ENCODE assay signal across 25 cellular contexts in the genomic region with DNA sequence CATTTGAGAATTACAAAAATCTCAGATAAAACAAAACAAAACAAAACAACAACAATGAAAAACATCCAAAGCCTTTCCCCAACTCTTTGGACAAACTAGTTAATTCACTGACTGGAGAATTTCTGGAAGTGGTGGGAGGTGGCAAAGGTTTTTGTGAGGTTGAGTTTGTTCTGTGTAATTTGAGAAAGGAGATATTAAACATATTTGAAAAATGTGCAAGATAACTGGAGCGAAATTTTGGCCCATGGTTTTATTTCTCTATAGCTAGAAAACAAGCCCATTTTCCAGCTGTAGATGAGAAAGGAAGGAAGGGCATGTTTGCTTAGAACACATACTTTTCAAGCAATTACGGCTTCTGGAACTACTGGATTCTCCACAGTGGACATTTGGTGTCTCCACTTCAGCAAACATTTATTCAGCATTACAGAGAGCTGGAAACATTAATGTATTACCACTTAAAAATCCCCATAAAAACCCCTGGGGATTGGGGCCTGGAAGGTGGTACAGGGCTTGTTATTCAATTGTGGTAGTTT.
DNase-seq lines count a peak whose midpoint lies in the region; ATAC-seq, FAIRE-seq and TF ChIP-seq lines count a peak whose summit lies in the region.
"Had no signal": no experiment of that assay in that cellular context is flagged by ENCODE, and none has a peak within 500 bp of the region (broad histone marks: within the 10 kb centered on the region; RNA-seq: fewer than 3 reads in every experiment).

No MANE protein-coding gene starts in this region.

- BruUV-seq in HCT116 (replicated peaks; lab: Mats Ljungman, UMichigan) = no TSS peak

- TF ChIP-seq RAD21 in A549 (conservative IDR thresholded peaks at IDR 0.05 in 1 of 2, IDR thresholded peaks at IDR 0.05 in 1 of 2) (no peak), HCT116 (IDR thresholded peaks at IDR 0.05; ENCODE audit: low read depth) (no peak)

- H3K4me2 ChIP-seq in A549 = peak overlapping the region; percentile 65
- peak overlapping the region; percentile 58 for H3K4me2 ChIP-seq in HCT116 (ENCODE audit: low read length)

- H3K36me3 ChIP-seq in HCT116 (ENCODE audit: control insufficient read depth in 1 of 2, insufficient read depth in 2 of 2, low read length in 2 of 2) (no peaks in the 10 kb centered on the region), mesodermal cell (ENCODE audit: control insufficient read depth, insufficient read depth, low read length) (no peaks in the 10 kb centered on the region), lower lobe of right lung (no peaks in the 10 kb centered on the region)
- H3K36me3 ChIP-seq: thoracic aorta had no signal

- no peaks in the 10 kb centered on the region for H3K9me2 ChIP-seq in HCT116 (ENCODE audit: insufficient read depth)

- no peak overlapping the region; the same call in 2 of the 3 replicates for H3K4me3 ChIP-seq in A549
- no peak overlapping the region for H3K4me3 ChIP-seq in HCT116 (replicated peaks in 1 of 2; ENCODE audit: low read depth in 1 of 2, low read length in 2 of 2)
- no peak overlapping the region for H3K4me3 ChIP-seq in mesodermal cell (ENCODE audit: extremely low read depth, insufficient read depth, low read length, poor library complexity, severe bottlenecking)
- H3K4me3 ChIP-seq in lower lobe of right lung = no peak overlapping the region
- H3K4me3 ChIP-seq: thoracic aorta had no signal

- H3K9ac ChIP-seq in HCT116 (ENCODE audit: low read length) = no peak overlapping the region

- WGBS in A549 (ENCODE audit: missing lambda C conversion rate) = 22% methylated on average over 2 of the region's 2 CpGs
- no CpG with 5 or more reads among the region's 2 CpGs for WGBS in mesodermal cell (ENCODE audit: insufficient coverage in 2 of 2), 2 experiments

- no peak overlapping the region for H3K4me3 Mint-ChIP-seq in brain
- H3K4me3 Mint-ChIP-seq: activated CD4-positive, alpha-beta T cell treated with anti-CD3 and anti-CD28 coated beads for 36 hours; activated naive CD8-positive, alpha-beta T cell treated with anti-CD3 and anti-CD28 coated beads, Interleukin-2, amount 10 ng/mL, durations not matched to agents 7 days and 5 days; activated T-helper 1 cell treated with anti-CD3 and anti-CD28 coated beads, Interleukin-12 subunit alpha, Interleukin-12 subunit beta, Interleukin-2, Interleukin-4 antibody, amounts not matched to agents 30 ng/mL and 10 ng/mL and 1 ng/mL, durations not matched to agents 14 hours and 24 hours and 36 hours; memory B cell; naive thymus-derived CD8-positive, alpha-beta T cell; stimulated activated naive B cell treated with anti-CD40 and anti-IgM and Interleukin-4, amounts not matched to agents 10 μg/mL and 1 μg/mL and 100 μg/mL, for 72 hours; T-cell had no signal

- FAIRE-seq in A549 (lab: Jason Lieb, UNC) = no peak
- FAIRE-seq: GM12892, H54, kidney had no signal

- H3K27me3 Mint-ChIP-seq in brain = no peaks in the 10 kb centered on the region

- H3K27me3 ChIP-seq in HCT116 (ENCODE audit: insufficient read depth, low read length) (no peaks in the 10 kb centered on the region), lower lobe of right lung (ENCODE audit: low read depth) (no peaks in the 10 kb centered on the region)

- H3K27ac ChIP-seq in A549 (peak overlapping the region; percentile 85 to 86), HCT116 (ENCODE audit: low read depth, low read length) (peak overlapping the region; percentile 71), mesodermal cell (ENCODE audit: low read depth, low read length, severe bottlenecking) (peak overlapping the region; percentile 87), lower lobe of right lung (no peak overlapping the region)
- H3K27ac ChIP-seq: thoracic aorta had no signal

- peaks cover 0 to 3% (median 0%) of the 10 kb centered on the region in 5 experiments for H3K9me3 Mint-ChIP-seq in brain
- H3K9me3 Mint-ChIP-seq: activated naive CD8-positive, alpha-beta T cell treated with anti-CD3 and anti-CD28 coated beads, Interleukin-2, amount 10 ng/mL, durations not matched to agents 7 days and 5 days; activated T-helper 1 cell treated with anti-CD3 and anti-CD28 coated beads, Interleukin-12 subunit alpha, Interleukin-12 subunit beta, Interleukin-2, Interleukin-4 antibody, amounts not matched to agents 30 ng/mL and 10 ng/mL and 1 ng/mL, durations not matched to agents 14 hours and 24 hours and 36 hours; memory B cell; naive thymus-derived CD8-positive, alpha-beta T cell; stimulated activated naive B cell treated with anti-CD40 and anti-IgM and Interleukin-4, amounts not matched to agents 10 μg/mL and 1 μg/mL and 100 μg/mL, for 72 hours; T-cell had no signal

- no peak overlapping the region for H2AFZ ChIP-seq in HCT116 (ENCODE audit: low read depth, low read length, poor library complexity, severe bottlenecking)

- H3K27ac Mint-ChIP-seq in brain = peak overlapping the region in 4 of 5 experiments; percentile 3 to 91 (median 63)
- H3K27ac Mint-ChIP-seq: activated CD4-positive, alpha-beta T cell treated with anti-CD3 and anti-CD28 coated beads for 36 hours; activated naive CD8-positive, alpha-beta T cell treated with anti-CD3 and anti-CD28 coated beads, Interleukin-2, amount 10 ng/mL, durations not matched to agents 7 days and 5 days; activated T-helper 1 cell treated with anti-CD3 and anti-CD28 coated beads, Interleukin-12 subunit alpha, Interleukin-12 subunit beta, Interleukin-2, Interleukin-4 antibody, amounts not matched to agents 30 ng/mL and 10 ng/mL and 1 ng/mL, durations not matched to agents 14 hours and 24 hours and 36 hours; memory B cell; naive thymus-derived CD8-positive, alpha-beta T cell; stimulated activated naive B cell treated with anti-CD40 and anti-IgM and Interleukin-4, amounts not matched to agents 10 μg/mL and 1 μg/mL and 100 μg/mL, for 72 hours; T-cell had no signal

- no peak for TF ChIP-seq EP300 in A549 (IDR thresholded peaks at IDR 0.05)

- no peaks in the 10 kb centered on the region for H3K9me3 ChIP-seq in A549
- H3K9me3 ChIP-seq in HCT116 (ENCODE audit: control insufficient read depth in 1 of 2, insufficient read depth in 1 of 2, low read depth in 1 of 2, low read length in 2 of 2) = no peaks in the 10 kb centered on the region
- H3K9me3 ChIP-seq in mesodermal cell (ENCODE audit: control insufficient read depth, low read length) = no peaks in the 10 kb centered on the region
- no peaks in the 10 kb centered on the region for H3K9me3 ChIP-seq in lower lobe of right lung
- H3K9me3 ChIP-seq: thoracic aorta had no signal

- RAD21 ChIA-PET in HCT116 (lab: Charles Lee; ENCODE audit: low non-redundant PET in 1 of 2, low total read pairs in 2 of 2, uncharacterized antibody in 2 of 2, unreplicated experiment in 2 of 2) = no interaction called here

- H3K36me3 Mint-ChIP-seq in brain = no peaks in the 10 kb centered on the region
- H3K36me3 Mint-ChIP-seq: activated naive CD8-positive, alpha-beta T cell treated with anti-CD3 and anti-CD28 coated beads, Interleukin-2, amount 10 ng/mL, durations not matched to agents 7 days and 5 days; memory B cell; naive thymus-derived CD8-positive, alpha-beta T cell; stimulated activated naive B cell treated with anti-CD40 and anti-IgM and Interleukin-4, amounts not matched to agents 10 μg/mL and 1 μg/mL and 100 μg/mL, for 72 hours; T-cell had no signal

- TF ChIP-seq CTCF in A549 (IDR thresholded peaks at IDR 0.05) = no peak
- no peak for TF ChIP-seq CTCF in HCT116 (IDR thresholded peaks at IDR 0.05 in 2 of 3, conservative IDR thresholded peaks at IDR 0.05 in 1 of 3; ENCODE audit: borderline replicate concordance in 1 of 3, insufficient read depth in 1 of 3, low read depth in 2 of 3, low read length in 2 of 3)
- no peak for TF ChIP-seq CTCF in brain (conservative IDR thresholded peaks at IDR 0.05)
- no peak for TF ChIP-seq CTCF in lower lobe of right lung (IDR thresholded peaks at IDR 0.05)

- H3K4me1 Mint-ChIP-seq in brain = peaks cover 46% of the 10 kb centered on the region
- H3K4me1 Mint-ChIP-seq: activated CD4-positive, alpha-beta T cell treated with anti-CD3 and anti-CD28 coated beads for 36 hours; activated naive CD8-positive, alpha-beta T cell treated with anti-CD3 and anti-CD28 coated beads, Interleukin-2, amount 10 ng/mL, durations not matched to agents 7 days and 5 days; memory B cell; naive thymus-derived CD8-positive, alpha-beta T cell; stimulated activated naive B cell treated with anti-CD40 and anti-IgM and Interleukin-4, amounts not matched to agents 10 μg/mL and 1 μg/mL and 100 μg/mL, for 72 hours; T-cell had no signal

- peak in 1 of 2 experiments; percentile 50 for DNase-seq in A549 (ENCODE audit: low read depth in 1 of 2, low spot score in 1 of 2)
- no peak for DNase-seq in HCT116 (ENCODE audit: low read depth, low spot score)
- DNase-seq in activated naive CD4-positive, alpha-beta T cell treated with Interleukin-2 at 50 U/mL for 16 hours = no peak
- DNase-seq in germinal center (ENCODE audit: low spot score) = no peak
- no peak for DNase-seq in lower lobe of right lung
- DNase-seq: activated CD4-positive, alpha-beta T cell treated with anti-CD3 and anti-CD28 coated beads for 36 hours; activated naive CD8-positive, alpha-beta T cell treated with anti-CD3 and anti-CD28 coated beads, Interleukin-2, amount 10 ng/mL, durations not matched to agents 7 days and 5 days; cortex of kidney; DMS79 treated with DMSO at 0.1 percent for 48 hours; KBM-7; kidney; naive thymus-derived CD8-positive, alpha-beta T cell; NCI-H187 treated with DMSO at 0.1 percent for 48 hours; posterior cingulate gyrus; SHP77; stimulated activated CD4-positive, alpha-beta T cell treated with anti-CD3 and anti-CD28 coated beads, Interleukin-2, amount 100 ng/mL, for 24 hours; stimulated activated naive B cell treated with anti-CD40 and anti-IgM and Interleukin-4, amounts not matched to agents 10 μg/mL and 1 μg/mL and 100 μg/mL, for 72 hours; T-cell had no signal

- H4K20me1 ChIP-seq in HCT116 (ENCODE audit: insufficient read depth) = no peaks in the 10 kb centered on the region

- TF ChIP-seq POLR2A in A549 (IDR thresholded peaks at IDR 0.05; ENCODE audit: low read length) (no peak), HCT116 (IDR thresholded peaks at IDR 0.05; ENCODE audit: borderline replicate concordance, extremely low read depth, insufficient read depth, insufficient read length) (no peak)

- intact Hi-C loops in HCT116 (cut with micrococcal nuclease) = no loop called here
- intact Hi-C loops in lower lobe of right lung (cut with DNase I) = no loop called here

- H3K79me2 ChIP-seq in HCT116 (ENCODE audit: insufficient read depth, low read length) = no peaks in the 10 kb centered on the region

- ATAC-seq in A549 (peak in 1 of 2 experiments; percentile 5; a peak in 2 of 6 replicates), HCT116 (no peak), lower lobe of right lung (no peak)
- ATAC-seq: activated CD4-positive, alpha-beta T cell treated with anti-CD3 and anti-CD28 coated beads for 36 hours; naive thymus-derived CD8-positive, alpha-beta T cell; stimulated activated naive B cell treated with anti-CD40 and anti-IgM and Interleukin-4, amounts not matched to agents 10 μg/mL and 1 μg/mL and 100 μg/mL, for 72 hours; T-cell had no signal

- CTCF ChIA-PET in A549 (lab: Yijun Ruan, JAX) (interaction anchor here (1.7 to 3.0 kb wide), 3 partner anchors 9 to 189 kb away, joined by 3 to 14 read pairs (median 8); no protein-coding TSS in a partner anchor), HCT116 (lab: Charles Lee) (interaction anchor here (1.2 kb wide), 1 partner anchor 190 kb away, joined by 3 read pairs; no protein-coding TSS in a partner anchor)

- POLR2A ChIA-PET in A549 (lab: Yijun Ruan, JAX) = interaction anchor here (0.7 to 1.8 kb wide), 4 partner anchors 13 to 136 kb away, joined by 3 to 17 read pairs (median 4); a partner anchor contains a TSS
- POLR2A ChIA-PET in HCT116 (lab: Charles Lee) = interaction anchor here (0.8 to 1.1 kb wide), 2 partner anchors 13 to 46 kb away, joined by 3 read pairs; no protein-coding TSS in a partner anchor

- H3K4me1 ChIP-seq in A549 (peaks cover 58% of the 10 kb centered on the region), HCT116 (ENCODE audit: control insufficient read depth in 1 of 2, insufficient read depth in 2 of 2, low read length in 2 of 2) (peaks cover 27 to 28% of the 10 kb centered on the region in 2 experiments), mesodermal cell (ENCODE audit: control insufficient read depth, insufficient read depth, low read length, poor library complexity, severe bottlenecking) (peaks cover 47% of the 10 kb centered on the region), lower lobe of right lung (no peaks in the 10 kb centered on the region)
